Comparison of ENCODE assay signal across 8 cellular contexts in genomic region chr7:116953372-116953726, GRCh38. TPM values are rescaled to one million over a fixed set of nuclear protein-coding genes. Genes with fewer than 3 reads are reported as not detected.
DNase-seq lines count a peak whose midpoint lies in the region; ATAC-seq lines count a peak whose summit lies in the region.

A gene with protein sequence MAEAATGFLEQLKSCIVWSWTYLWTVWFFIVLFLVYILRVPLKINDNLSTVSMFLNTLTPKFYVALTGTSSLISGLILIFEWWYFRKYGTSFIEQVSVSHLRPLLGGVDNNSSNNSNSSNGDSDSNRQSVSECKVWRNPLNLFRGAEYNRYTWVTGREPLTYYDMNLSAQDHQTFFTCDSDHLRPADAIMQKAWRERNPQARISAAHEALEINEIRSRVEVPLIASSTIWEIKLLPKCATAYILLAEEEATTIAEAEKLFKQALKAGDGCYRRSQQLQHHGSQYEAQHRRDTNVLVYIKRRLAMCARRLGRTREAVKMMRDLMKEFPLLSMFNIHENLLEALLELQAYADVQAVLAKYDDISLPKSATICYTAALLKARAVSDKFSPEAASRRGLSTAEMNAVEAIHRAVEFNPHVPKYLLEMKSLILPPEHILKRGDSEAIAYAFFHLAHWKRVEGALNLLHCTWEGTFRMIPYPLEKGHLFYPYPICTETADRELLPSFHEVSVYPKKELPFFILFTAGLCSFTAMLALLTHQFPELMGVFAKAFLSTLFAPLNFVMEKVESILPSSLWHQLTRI (plus strand): TSS chr7:116953501. CDS start chr7:116953541, 40 bp downstream.

- ATAC-seq in GM18870 (IDR thresholded peaks at IDR 0.05; ENCODE audit: unreplicated experiment) (peak; percentile 25), HG03139 (IDR thresholded peaks at IDR 0.05; ENCODE audit: unreplicated experiment) (peak; percentile 37)

- in situ Hi-C loops in endometrial microvascular endothelial cells (cut with HindIII; ENCODE audit: inconsistent ontology term, low pct_unique_long_range_greater_than_20kb, low sequenced_read_pairs), result no loop called here

- DNase-seq in AG08395 (ENCODE audit: low spot score), result peak; percentile 67
- DNase-seq in NCI-H748 treated with DMSO at 0.1 percent for 48 hours (lab: John Stamatoyannopoulos, UW), result peak; percentile 49
- peak; percentile 25 for DNase-seq in activated CD8-positive, alpha-beta memory T cell treated with anti-CD3 and anti-CD28 coated beads, Interleukin-2, amount 50 U/mL, for 1 hour (ENCODE audit: extremely low read depth)
- DNase-seq in middle frontal gyrus (ENCODE audit: extremely low spot score, low spot score), result peak; percentile 18
- peak; percentile 42 to 58 for DNase-seq in stimulated activated CD8-positive, alpha-beta memory T cell treated with anti-CD3 and anti-CD28 coated beads, Interleukin-15, amount 100 ng/mL, for 48 hours (ENCODE audit: low read depth in 2 of 2)

RNA-seq across cellular contexts. Expression of the gene that starts here (rescaled TPM):
- 24.0 TPM for total RNA-seq in endometrial microvascular endothelial cells (ENCODE audit: inconsistent ontology term)

Comparison
In these comparisons a context has a peak if more than half of its experiments do, and no peak if none do; other contexts are left out.
1. Peak in every context shown above with its lines: DNase-seq and ATAC-seq.